ENCODE assay signal across 10 cellular contexts in the genomic region with DNA sequence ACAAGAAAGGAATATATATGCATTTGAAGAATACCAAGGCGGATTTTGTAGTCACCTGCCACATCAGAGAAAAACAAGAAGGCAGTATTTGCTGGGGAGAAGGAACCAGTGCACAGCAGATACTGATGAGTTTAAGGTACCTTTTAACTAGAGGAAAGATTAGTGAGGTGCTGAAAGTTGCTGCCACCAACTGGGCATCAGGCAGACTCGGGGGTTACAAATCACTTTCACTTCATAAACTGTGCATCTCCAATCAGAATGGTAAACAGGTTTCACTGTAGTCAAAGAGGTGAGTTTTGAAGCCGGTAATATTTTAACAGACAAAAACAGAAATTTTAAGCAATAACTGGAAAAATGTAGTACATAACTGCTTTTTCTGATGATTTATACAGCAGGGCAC. TPM values are rescaled to one million over a fixed set of nuclear protein-coding genes. Genes with fewer than 3 reads are reported as not detected.
DNase-seq lines count a peak whose midpoint lies in the region; ATAC-seq and TF ChIP-seq lines count a peak whose summit lies in the region.
"Had no signal": no experiment of that assay in that cellular context is flagged by ENCODE, and none has a peak within 500 bp of the region (broad histone marks: within the 10 kb centered on the region; RNA-seq: fewer than 3 reads in every experiment).

No MANE protein-coding gene starts in this region.

- peaks cover 29% of the 10 kb centered on the region for H3K27me3 ChIP-seq in left ventricle myocardium inferior (ENCODE audit: low read depth)
- H3K27me3 ChIP-seq in vagina = no peaks in the 10 kb centered on the region
- H3K27me3 ChIP-seq in CD8-positive, alpha-beta T cell (ENCODE audit: insufficient read depth, low read length) = no peaks in the 10 kb centered on the region

- no peak for TF ChIP-seq POLR2A in vagina (IDR thresholded peaks at IDR 0.05)

- H3K4me1 ChIP-seq in left ventricle myocardium inferior (peaks cover 63% of the 10 kb centered on the region), vagina (peaks cover 41% of the 10 kb centered on the region)
- H3K4me1 ChIP-seq in CD8-positive, alpha-beta T cell (ENCODE audit: insufficient read depth, low read length) = no peaks in the 10 kb centered on the region
- H3K4me1 ChIP-seq: parathyroid adenoma had no signal

- H3K4me3 ChIP-seq in left ventricle myocardium inferior (peak overlapping the region; percentile 97), foreskin fibroblast (ENCODE audit: low read depth in 1 of 2, low read length in 2 of 2) (peak overlapping the region; percentile 43 to 96), vagina (peak overlapping the region in 1 of 2 donors; percentile 84)
- no peak overlapping the region for H3K4me3 ChIP-seq in CD8-positive, alpha-beta T cell (ENCODE audit: low read depth, low read length)

- H3K4me3 Mint-ChIP-seq in CD8-positive, alpha-beta T cell = no peak overlapping the region
- H3K4me3 Mint-ChIP-seq: activated naive CD4-positive, alpha-beta T cell treated with anti-CD3 and anti-CD28 coated beads, Interleukin-2, amount 10 ng/mL, durations not matched to agents 7 days and 5 days had no signal

- H3K27me3 Mint-ChIP-seq in CD8-positive, alpha-beta T cell (ENCODE audit: low read depth) = peaks cover 20% of the 10 kb centered on the region

- TF ChIP-seq CTCF in left ventricle myocardium inferior (IDR thresholded peaks at IDR 0.05; ENCODE audit: borderline replicate concordance) (peak; percentile 51), RWPE1 (conservative IDR thresholded peaks at IDR 0.05; ENCODE audit: low read depth) (peak; percentile 83), foreskin fibroblast (IDR thresholded peaks at IDR 0.05; ENCODE audit: low read depth, low read length) (peak; percentile 33), vagina (IDR thresholded peaks at IDR 0.05) (peak in 1 of 3 experiments; percentile 22)
- TF ChIP-seq CTCF in CD8-positive, alpha-beta T cell (IDR thresholded peaks at IDR 0.05) = no peak

- intact Hi-C loops in left ventricle myocardium inferior (cut with micrococcal nuclease) = loop anchor here (10.0 kb wide), 1 partner anchor 107 kb away; no protein-coding TSS in a partner anchor
- intact Hi-C loops in Right ventricle myocardium inferior (cut with DNase I) = loop anchor here (2.0 to 5.0 kb wide), 2 partner anchors 156 to 283 kb away; no protein-coding TSS in a partner anchor
- intact Hi-C loops in vagina (cut with DNase I) = loop anchor here (10.0 kb wide), 1 partner anchor 97 kb away; no protein-coding TSS in a partner anchor
- intact Hi-C loops in CD8-positive, alpha-beta T cell (cut with DNase I, micrococcal nuclease) = no loop called here

- no peak overlapping the region for H3K27ac Mint-ChIP-seq in CD8-positive, alpha-beta T cell
- H3K27ac Mint-ChIP-seq: activated naive CD4-positive, alpha-beta T cell treated with anti-CD3 and anti-CD28 coated beads, Interleukin-2, amount 10 ng/mL, durations not matched to agents 7 days and 5 days had no signal

- H3K4me1 Mint-ChIP-seq in CD8-positive, alpha-beta T cell (ENCODE audit: low read depth) = peaks cover 5% of the 10 kb centered on the region

- no peaks in the 10 kb centered on the region for H3K36me3 ChIP-seq in left ventricle myocardium inferior
- H3K36me3 ChIP-seq in vagina = no peaks in the 10 kb centered on the region
- no peaks in the 10 kb centered on the region for H3K36me3 ChIP-seq in CD8-positive, alpha-beta T cell (ENCODE audit: insufficient read depth, low read length)

- CTCF ChIA-PET in RWPE1 (lab: Yijun Ruan, JAX) = interaction anchor here (0.7 to 1.3 kb wide), 2 partner anchors 258 to 289 kb away, joined by 3 to 4 read pairs; no protein-coding TSS in a partner anchor
- CTCF ChIA-PET in CD8-positive, alpha-beta T cell (lab: Charles Lee) = no interaction called here

- no peak for DNase-seq in left ventricle myocardium inferior
- DNase-seq in Right ventricle myocardium inferior (ENCODE audit: missing footprints) = no peak
- DNase-seq in RWPE1 (ENCODE audit: low spot score) = peak; percentile 25
- DNase-seq in foreskin fibroblast = peak; percentile 39 to 74
- DNase-seq in vagina (ENCODE audit: extremely low spot score in 2 of 2) = no peak
- no peak for DNase-seq in stimulated activated naive CD4-positive, alpha-beta T cell treated with Interleukin-2 at 50 U/mL for 16 hours (lab: John Stamatoyannopoulos, UW)
- no peak for DNase-seq in CD8-positive, alpha-beta T cell
- DNase-seq in HK-2 (ENCODE audit: unreplicated experiment) = no peak
- DNase-seq: activated naive CD4-positive, alpha-beta T cell treated with anti-CD3 and anti-CD28 coated beads, Interleukin-2, amount 10 ng/mL, durations not matched to agents 7 days and 5 days had no signal

- ATAC-seq in Right ventricle myocardium inferior = no peak
- no peak for ATAC-seq in CD8-positive, alpha-beta T cell

- H3K36me3 Mint-ChIP-seq in CD8-positive, alpha-beta T cell = no peaks in the 10 kb centered on the region
- H3K36me3 Mint-ChIP-seq: activated naive CD4-positive, alpha-beta T cell treated with anti-CD3 and anti-CD28 coated beads, Interleukin-2, amount 10 ng/mL, durations not matched to agents 7 days and 5 days had no signal

- POLR2A ChIA-PET in RWPE1 (lab: Yijun Ruan, JAX; ENCODE audit: low non-redundant PET) = no interaction called here
- POLR2A ChIA-PET in CD8-positive, alpha-beta T cell (lab: Charles Lee) = no interaction called here

- no peaks in the 10 kb centered on the region for H3K9me3 Mint-ChIP-seq in CD8-positive, alpha-beta T cell
- H3K9me3 Mint-ChIP-seq: activated naive CD4-positive, alpha-beta T cell treated with anti-CD3 and anti-CD28 coated beads, Interleukin-2, amount 10 ng/mL, durations not matched to agents 7 days and 5 days had no signal

- H3K27ac ChIP-seq in left ventricle myocardium inferior (replicated peaks) (peak overlapping the region; percentile 5), RWPE1 (no peak overlapping the region), vagina (peak overlapping the region; percentile 93)
- no peak overlapping the region for H3K27ac ChIP-seq in CD8-positive, alpha-beta T cell (ENCODE audit: low read depth, low read length)
- H3K27ac ChIP-seq: parathyroid adenoma had no signal

- no peaks in the 10 kb centered on the region for H3K9me3 ChIP-seq in left ventricle myocardium inferior (replicated peaks)
- no peaks in the 10 kb centered on the region for H3K9me3 ChIP-seq in vagina
- H3K9me3 ChIP-seq in CD8-positive, alpha-beta T cell (ENCODE audit: low read length) = no peaks in the 10 kb centered on the region

RNA-seq across cellular contexts. Expression of a gene that starts 4.1 kb away (rescaled TPM):
- total RNA-seq in left ventricle myocardium inferior (45.5 TPM), Right ventricle myocardium inferior (41.0 TPM), vagina (102 TPM)
- total RNA-seq in CD8-positive, alpha-beta T cell = under 1 TPM; 0.11 to 0.27 TPM

Comparison
In these comparisons a context has a peak if more than half of its experiments do, and no peak if none do; other contexts are left out.
1. DNase-seq: peak in RWPE1 (single experiment) and foreskin fibroblast (2 of 2); none in left ventricle myocardium inferior (single experiment), Right ventricle myocardium inferior (single experiment), vagina (0 of 2), stimulated activated naive CD4-positive, alpha-beta T cell treated with Interleukin-2 at 50 U/mL for 16 hours (single experiment), CD8-positive, alpha-beta T cell (0 of 7) and HK-2 (single experiment).
2. H3K27ac ChIP-seq: peak in left ventricle myocardium inferior (single experiment) and vagina (single experiment); none in RWPE1 (single experiment) and CD8-positive, alpha-beta T cell (single experiment).
3. RNA of a gene that starts 4.1 kb away (total RNA-seq): 102 TPM in vagina (single experiment), 45.5 TPM in left ventricle myocardium inferior (single experiment) and 41.0 TPM in Right ventricle myocardium inferior (single experiment); 0.11 to 0.27 TPM in CD8-positive, alpha-beta T cell; every median in the first group is over 10 times any median in the second.
4. intact Hi-C loops: an anchor here in left ventricle myocardium inferior (10.0 kb wide), Right ventricle myocardium inferior (2.0 to 5.0 kb wide) and vagina (10.0 kb wide); none called in CD8-positive, alpha-beta T cell.